ENCODE assay signal across 2 cellular contexts in genomic region chr2:224884188-224884587, GRCh38.
TF ChIP-seq lines count a peak whose summit lies in the region.

No MANE protein-coding gene starts in this region.

TF ChIP-seq in liver, 16 proteins besides CTCF, POLR2A, EP300 and RAD21:
- peak; percentile 63 for TF ChIP-seq REST (IDR thresholded peaks at IDR 0.05)
- TF ChIP-seq ATF3 (IDR thresholded peaks at IDR 0.05), result peak; percentile 84
- peak; percentile 62 for TF ChIP-seq SP1 (IDR thresholded peaks at IDR 0.05)
- TF ChIP-seq HNF4G (IDR thresholded peaks at IDR 0.05), result no peak
- peak; percentile 69 for TF ChIP-seq NR2F2 (IDR thresholded peaks at IDR 0.05)
- TF ChIP-seq TAF1 (conservative IDR thresholded peaks at IDR 0.05), result no peak
- no peak for TF ChIP-seq GABPA (IDR thresholded peaks at IDR 0.05 in 1 of 2, conservative IDR thresholded peaks at IDR 0.05 in 1 of 2)
- TF ChIP-seq RXRA (IDR thresholded peaks at IDR 0.05), result peak; percentile 77 to 87
- TF ChIP-seq EGR1 (IDR thresholded peaks at IDR 0.05; ENCODE audit: low read depth in 2 of 2), result peak in 1 of 2 donors; percentile 34
- TF ChIP-seq YY1 (IDR thresholded peaks at IDR 0.05), result peak; percentile 61
- peak; percentile 80 to 82 for TF ChIP-seq HNF4A (conservative IDR thresholded peaks at IDR 0.05)
- TF ChIP-seq ZBTB33 (IDR thresholded peaks at IDR 0.05), result peak; percentile 77
- no peak for TF ChIP-seq FOXA1 (IDR thresholded peaks at IDR 0.05)
- peak; percentile 65 to 67 for TF ChIP-seq JUND (IDR thresholded peaks at IDR 0.05)
- TF ChIP-seq MAX (IDR thresholded peaks at IDR 0.05), result peak; percentile 82
- peak; percentile 39 for TF ChIP-seq FOXA2 (IDR thresholded peaks at IDR 0.05)

TF ChIP-seq in HepG2, 621 proteins besides CTCF, POLR2A, EP300 and RAD21 (continued from another document):
- no peak for TF ChIP-seq ZNF687 (CRISPR knock-in tag; IDR thresholded peaks at IDR 0.05)
- TF ChIP-seq TAF1 (CRISPR knock-in tag; IDR thresholded peaks at IDR 0.05), result no peak
- TF ChIP-seq NPAS2 (CRISPR knock-in tag; IDR thresholded peaks at IDR 0.05; ENCODE audit: borderline replicate concordance), result no peak
